Comparison of ENCODE assay signal across 8 cellular contexts in genomic region chr6:45479834-45480696, GRCh38.
DNase-seq lines count a peak whose midpoint lies in the region; ATAC-seq and TF ChIP-seq lines count a peak whose summit lies in the region.

No MANE protein-coding gene starts in this region.

- no peaks in the 10 kb centered on the region for H3K27me3 ChIP-seq in hepatocyte
- no peaks in the 10 kb centered on the region for H3K27me3 ChIP-seq in prostate gland (replicated peaks; ENCODE audit: insufficient read depth)

- H3K4me3 ChIP-seq in hepatocyte (no peak overlapping the region), coronary artery (no peak overlapping the region), prostate gland (no peak overlapping the region)

- ATAC-seq in GM21526 (IDR thresholded peaks at IDR 0.05; ENCODE audit: low FRiP score, unreplicated experiment): peak; percentile 85

- no peaks in the 10 kb centered on the region for H4K20me1 ChIP-seq in hepatocyte (ENCODE audit: insufficient read depth, poor library complexity, severe bottlenecking)

- TF ChIP-seq CTCF in hepatocyte (IDR thresholded peaks at IDR 0.05; ENCODE audit: poor library complexity) (no peak), coronary artery (IDR thresholded peaks at IDR 0.05) (no peak), prostate gland (IDR thresholded peaks at IDR 0.05) (no peak)

- no peaks in the 10 kb centered on the region for H3K36me3 ChIP-seq in hepatocyte (replicated peaks; ENCODE audit: insufficient read depth, low read depth)
- H3K36me3 ChIP-seq in prostate gland: no peaks in the 10 kb centered on the region

- H3K79me2 ChIP-seq in hepatocyte: no peaks in the 10 kb centered on the region

- H3K27ac ChIP-seq in hepatocyte: peak overlapping the region; percentile 5
- no peak overlapping the region for H3K27ac ChIP-seq in coronary artery
- H3K27ac ChIP-seq in prostate gland: peak overlapping the region in 1 of 2 donors; percentile 2

- H2AFZ ChIP-seq in hepatocyte: no peak overlapping the region

- DNase-seq in ELR (ENCODE audit: low read depth): peak; percentile 46
- DNase-seq in Kasumi-1 (lab: John Stamatoyannopoulos, UW): peak; percentile 37 to 71
- DNase-seq in hepatocyte (ENCODE audit: low spot score): peak; percentile 8
- DNase-seq in activated CD8-positive, alpha-beta memory T cell treated with anti-CD3 and anti-CD28 coated beads for 24 hours: no peak
- no peak for DNase-seq in coronary artery (ENCODE audit: low spot score)
- DNase-seq in prostate gland (ENCODE audit: low spot score): no peak
- no peak for DNase-seq in NCI-H1105 (lab: John Stamatoyannopoulos, UW)

- H3K9me2 ChIP-seq in hepatocyte (replicated peaks; ENCODE audit: insufficient read depth): no peaks in the 10 kb centered on the region

- H3K9me3 ChIP-seq in hepatocyte (ENCODE audit: low read depth) (no peaks in the 10 kb centered on the region), prostate gland (no peaks in the 10 kb centered on the region)

- intact Hi-C loops in prostate gland (cut with DNase I): no loop called here

- TF ChIP-seq POLR2A in prostate gland (IDR thresholded peaks at IDR 0.05): no peak

- H3K4me2 ChIP-seq in hepatocyte: peak overlapping the region; percentile 36

- peaks cover 21% of the 10 kb centered on the region for H3K4me1 ChIP-seq in hepatocyte (ENCODE audit: insufficient read depth)
- no peaks in the 10 kb centered on the region for H3K4me1 ChIP-seq in prostate gland (replicated peaks)

- 37% methylated on average over 7 of the region's 7 CpGs for WGBS in hepatocyte (ENCODE audit: low lambda C conversion rate, missing lambda C conversion rate)
- 28% methylated on average over 7 of the region's 7 CpGs for WGBS in prostate gland

Comparison
In these comparisons a context has a peak if more than half of its experiments do, and no peak if none do; other contexts are left out.
1. DNase-seq: peak in ELR (single experiment), Kasumi-1 (2 of 2) and hepatocyte (single experiment); none in activated CD8-positive, alpha-beta memory T cell treated with anti-CD3 and anti-CD28 coated beads for 24 hours (single experiment), coronary artery (single experiment), prostate gland (single experiment) and NCI-H1105 (single experiment).